Comparison of ENCODE assay signal across 33 cellular contexts in genomic region chr3:67979342-67979741, GRCh38.
"Had no signal": no experiment of that assay in that cellular context is flagged by ENCODE, and none has a peak within 500 bp of the region (broad histone marks: within the 10 kb centered on the region; RNA-seq: fewer than 3 reads in every experiment).

No MANE protein-coding gene starts in this region.

- H3K27ac ChIP-seq: adrenal gland, ascending aorta, body of pancreas, brain microvascular endothelial cell, breast epithelium, cardiac muscle cell had no signal

- H3K4me1 ChIP-seq: adrenal gland, ascending aorta, body of pancreas, breast epithelium had no signal

- H3K27me3 ChIP-seq: adrenal gland, ascending aorta, body of pancreas, brain microvascular endothelial cell, breast epithelium, cardiac muscle cell had no signal

- DNase-seq: activated effector memory CD4-positive, alpha-beta T cell treated with anti-CD3 and anti-CD28 coated beads, Interleukin-2, amount 50 U/mL, for 16 hours; activated effector memory CD4-positive, alpha-beta T cell treated with Interleukin-2 at 50 U/mL for 16 hours; activated gamma-delta T cell; activated gamma-delta T cell treated with Interleukin-2 at 50 U/mL for 16 hours; activated naive CD4-positive, alpha-beta T cell; activated naive CD4-positive, alpha-beta T cell treated with anti-CD3 and anti-CD28 coated beads for 36 hours; activated naive CD4-positive, alpha-beta T cell treated with anti-CD3 and anti-CD28 coated beads, Interleukin-2, amount 10 ng/mL, durations not matched to agents 7 days and 5 days; activated naive CD4-positive, alpha-beta T cell treated with anti-CD3 and anti-CD28 coated beads, Interleukin-2, amount 50 U/mL, for 16 hours; activated naive CD4-positive, alpha-beta T cell treated with Interleukin-2 at 50 U/mL for 16 hours; activated naive CD8-positive, alpha-beta T cell treated with anti-CD3 and anti-CD28 coated beads for 36 hours; activated naive CD8-positive, alpha-beta T cell treated with anti-CD3 and anti-CD28 coated beads, Interleukin-2, amount 10 ng/mL, durations not matched to agents 7 days and 5 days; activated naive CD8-positive, alpha-beta T cell treated with anti-CD3 and anti-CD28 coated beads, Interleukin-2, amount 50 U/mL, for 24 hours; activated T-cell treated with anti-CD3 and anti-CD28 coated beads, Interleukin-2, amount 50 U/mL, for 24 hours; activated T-cell treated with anti-CD3 and anti-CD28 coated beads, Interleukin-2, amount 50 U/mL, for 4 hours; activated T-cell treated with anti-CD3 and anti-CD28 coated beads, Interleukin-2, amount 50 U/mL, for 48 hours; activated T-cell treated with anti-CD3 and anti-CD28 coated beads, Interleukin-2, amount 50 U/mL, for 72 hours; adrenal gland; amniotic stem cell; amygdala; anterior cingulate cortex; aorta; body of pancreas; brain microvascular endothelial cell; caudate nucleus; central memory CD4-positive, alpha-beta T cell; cerebellar nuclear complex had no signal

- H3K4me3 ChIP-seq: adrenal gland, ascending aorta, body of pancreas, breast epithelium, cardiac muscle cell had no signal

- H3K9me3 ChIP-seq: adrenal gland, ascending aorta, body of pancreas, breast epithelium had no signal

- ATAC-seq: activated naive CD4-positive, alpha-beta T cell treated with anti-CD3 and anti-CD28 coated beads, Interleukin-2, amount 50 U/mL, for 72 hours; activated naive CD8-positive, alpha-beta T cell treated with anti-CD3 and anti-CD28 coated beads, Interleukin-2, amount 50 U/mL, for 24 hours; activated T-cell treated with anti-CD3 and anti-CD28 coated beads, Interleukin-2, amount 50 U/mL, for 4 hours; activated T-cell treated with anti-CD3 and anti-CD28 coated beads, Interleukin-2, amount 50 U/mL, for 72 hours; activated T-helper 17 cell treated with anti-CD3 and anti-CD28 coated beads, Interleukin-2, amount 50 U/mL, for 72 hours; body of pancreas had no signal

- H3K36me3 ChIP-seq: adrenal gland, ascending aorta, brain microvascular endothelial cell, breast epithelium, cardiac muscle cell had no signal

- FAIRE-seq: astrocyte, bronchial epithelial cell had no signal
